ENCODE assay signal across 1 cellular context in genomic region chr6:116680880-116681672, GRCh38.
TF ChIP-seq lines count a peak whose summit lies in the region.

TSS of gene KPNA5 (plus strand) at chr6:116681211. CDS start at chr6:116681335, 124 bp downstream.

TF ChIP-seq in K562, 482 proteins besides CTCF, POLR2A, EP300 and RAD21 (continued from another document and continues in another):
- TF ChIP-seq SRSF9 (IDR thresholded peaks at IDR 0.05; ENCODE audit: borderline replicate concordance, low read depth, low read length) (no peak), SMAD4 (CRISPR knock-in tag; conservative IDR thresholded peaks at IDR 0.05) (peak; percentile 58), ZNF586 (CRISPR knock-in tag; conservative IDR thresholded peaks at IDR 0.05) (no peak), YY1 (IDR thresholded peaks at IDR 0.05; ENCODE audit: borderline replicate concordance in 1 of 3, control insufficient read depth in 1 of 3, extremely low read depth in 1 of 3, insufficient read depth in 3 of 3, insufficient read length in 1 of 3, insufficient replicate concordance in 2 of 3, low read depth in 1 of 3, low read length in 2 of 3) (peak; percentile 85 to 96 (median 95)), KDM2B (CRISPR knock-in tag; IDR thresholded peaks at IDR 0.05) (0 out of 2 replicates have a peak, but pooled peaks have one; percentile 42), MYC (IDR thresholded peaks at IDR 0.05; ENCODE audit: low read depth, low read length) (peak; percentile 45; the same call in 1 of the 2 replicates), MYC (CRISPR knock-in tag; IDR thresholded peaks at IDR 0.05; ENCODE audit: borderline replicate concordance, low read depth) (peak; percentile 48; the same call in 1 of the 2 replicates), EP400 (IDR thresholded peaks at IDR 0.05) (peak; percentile 73), ZNF174 (CRISPR knock-in tag; IDR thresholded peaks at IDR 0.05) (no peak), PRDM10 (IDR thresholded peaks at IDR 0.05; ENCODE audit: partially characterized antibody) (peak; percentile 23), REST (CRISPR knock-in tag; IDR thresholded peaks at IDR 0.05; ENCODE audit: low read depth) (no peak), KDM1A (IDR thresholded peaks at IDR 0.05) (no peak), FOXK2 (conservative IDR thresholded peaks at IDR 0.05 in 1 of 2, IDR thresholded peaks at IDR 0.05 in 1 of 2; ENCODE audit: low read depth in 2 of 2) (peak in 1 of 2 experiments; percentile 29; a peak in 1 of 4 replicates), POLR2H (tag; IDR thresholded peaks at IDR 0.05; ENCODE audit: low read depth) (peak; percentile 83), NR2C1 (IDR thresholded peaks at IDR 0.05) (no peak), NR2C1 (tag; IDR thresholded peaks at IDR 0.05) (peak; percentile 62; the same call in 1 of the 2 replicates), ZNF184 (CRISPR knock-in tag; IDR thresholded peaks at IDR 0.05) (no peak), SIN3B (IDR thresholded peaks at IDR 0.05; ENCODE audit: low read depth) (peak; percentile 21; the same call in 1 of the 2 replicates), CCNT2 (IDR thresholded peaks at IDR 0.05; ENCODE audit: borderline replicate concordance, extremely low read depth, insufficient read length, low read depth, low read length) (peak; percentile 19), ZNF592 (IDR thresholded peaks at IDR 0.05) (0 out of 2 replicates have a peak, but pooled peaks have one; percentile 33), AFF4 (CRISPR knock-in tag; IDR thresholded peaks at IDR 0.05) (peak; percentile 95), IRF2 (CRISPR knock-in tag; IDR thresholded peaks at IDR 0.05) (no peak), HDAC2 (IDR thresholded peaks at IDR 0.05) (no peak; the same call in 1 of the 2 replicates), ZNF197 (CRISPR knock-in tag; IDR thresholded peaks at IDR 0.05; ENCODE audit: low read depth) (no peak), BRCA1 (IDR thresholded peaks at IDR 0.05) (no peak), BRCA1 (CRISPR knock-in tag; IDR thresholded peaks at IDR 0.05) (no peak), VEZF1 (CRISPR knock-in tag; IDR thresholded peaks at IDR 0.05) (peak; percentile 36; the same call in 1 of the 2 replicates), ZNF143 (CRISPR knock-in tag; IDR thresholded peaks at IDR 0.05) (peak; percentile 81), ZNF551 (CRISPR knock-in tag; IDR thresholded peaks at IDR 0.05) (no peak), ZZZ3 (IDR thresholded peaks at IDR 0.05) (no peak), SOX6 (IDR thresholded peaks at IDR 0.05) (peak; percentile 28; the same call in 1 of the 2 replicates), RCOR1 (IDR thresholded peaks at IDR 0.05; ENCODE audit: borderline replicate concordance in 1 of 2, low read depth in 2 of 2, low read length in 2 of 2) (peak in 1 of 2 experiments; percentile 38; a peak in 1 of 4 replicates), PCBP1 (IDR thresholded peaks at IDR 0.05; ENCODE audit: low read depth, low read length, poor library complexity, severe bottlenecking) (no peak), GMEB1 (CRISPR knock-in tag; IDR thresholded peaks at IDR 0.05) (peak; percentile 88), RBBP5 (IDR thresholded peaks at IDR 0.05; ENCODE audit: borderline replicate concordance, insufficient read depth, low read length, poor library complexity, severe bottlenecking) (peak; percentile 87), ZNF584 (CRISPR knock-in tag; IDR thresholded peaks at IDR 0.05; ENCODE audit: low read depth) (no peak), TBP (optimal IDR thresholded peaks at IDR 0.05; ENCODE audit: low read depth, low read length) (peak; percentile 83), SUPT5H (IDR thresholded peaks at IDR 0.05) (peak; percentile 96), MEIS2 (IDR thresholded peaks at IDR 0.05; ENCODE audit: partially characterized antibody) (peak; percentile 64), ATF7 (IDR thresholded peaks at IDR 0.05) (peak; percentile 56), SIN3A (IDR thresholded peaks at IDR 0.05; ENCODE audit: borderline replicate concordance in 2 of 2, control insufficient read depth in 1 of 2, low read depth in 2 of 2, low read length in 2 of 2) (peak; percentile 18 to 64), CCAR2 (IDR thresholded peaks at IDR 0.05; ENCODE audit: low read depth, low read length) (no peak)
- TF ChIP-seq, protein P1, sequence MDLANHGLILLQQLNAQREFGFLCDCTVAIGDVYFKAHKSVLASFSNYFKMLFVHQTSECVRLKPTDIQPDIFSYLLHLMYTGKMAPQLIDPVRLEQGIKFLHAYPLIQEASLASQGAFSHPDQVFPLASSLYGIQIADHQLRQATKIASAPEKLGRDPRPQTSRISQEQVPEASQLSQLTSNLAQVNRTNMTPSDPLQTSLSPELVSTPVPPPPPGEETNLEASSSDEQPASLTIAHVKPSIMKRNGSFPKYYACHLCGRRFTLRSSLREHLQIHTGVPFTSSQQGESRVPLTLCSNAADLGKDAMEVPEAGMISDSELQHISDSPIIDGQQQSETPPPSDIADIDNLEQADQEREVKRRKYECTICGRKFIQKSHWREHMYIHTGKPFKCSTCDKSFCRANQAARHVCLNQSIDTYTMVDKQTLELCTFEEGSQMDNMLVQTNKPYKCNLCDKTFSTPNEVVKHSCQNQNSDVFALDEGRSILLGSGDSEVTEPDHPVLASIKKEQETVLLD (IDR thresholded peaks at IDR 0.05), result peak; percentile 47; the same call in 1 of the 2 replicates
